Comparison of ENCODE assay signal across 1 cellular context in genomic region chr19:29524912-29525870, GRCh38.
TF ChIP-seq lines count a peak whose summit lies in the region.

No MANE protein-coding gene starts in this region.

TF ChIP-seq in HepG2, 621 proteins besides CTCF, POLR2A, EP300 and RAD21 (continued from another document):
- TF ChIP-seq, protein P1, sequence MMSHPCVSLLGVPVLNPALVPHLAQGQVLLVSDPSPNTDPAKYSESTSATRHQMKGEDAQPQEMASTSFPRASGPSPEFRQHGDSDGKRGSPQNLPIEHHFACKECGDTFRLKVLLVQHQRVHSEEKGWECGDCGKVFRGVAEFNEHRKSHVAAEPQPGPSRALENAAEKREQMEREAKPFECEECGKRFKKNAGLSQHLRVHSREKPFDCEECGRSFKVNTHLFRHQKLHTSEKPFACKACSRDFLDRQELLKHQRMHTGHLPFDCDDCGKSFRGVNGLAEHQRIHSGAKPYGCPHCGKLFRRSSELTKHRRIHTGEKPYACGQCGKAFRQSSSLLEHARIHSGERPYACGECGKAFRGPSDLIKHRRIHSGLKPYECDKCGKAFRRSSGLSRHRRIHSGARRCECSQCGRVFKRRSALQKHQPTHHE (CRISPR knock-in tag; IDR thresholded peaks at IDR 0.05; ENCODE audit: borderline replicate concordance) = no peak
